ENCODE assay signal across 8 cellular contexts in genomic region chr13:91398413-91399188, GRCh38. TPM values are rescaled to one million over a fixed set of nuclear protein-coding genes. Genes with fewer than 3 reads are reported as not detected.
DNase-seq lines count a peak whose midpoint lies in the region; ATAC-seq, FAIRE-seq and TF ChIP-seq lines count a peak whose summit lies in the region.

Gene GPC5 (plus strand): TSS chr13:91398621.

- H3K27ac ChIP-seq in A549: no peak within 1 kb of the TSS

- FAIRE-seq in A549 (lab: Jason Lieb, UNC): no peak

- ATAC-seq in A549 (peak; percentile 91 to 98), GM18868 (IDR thresholded peaks at IDR 0.05; ENCODE audit: unreplicated experiment) (peak; percentile 83), HG03064 (IDR thresholded peaks at IDR 0.05; ENCODE audit: low read depth, unreplicated experiment) (peak; percentile 91)

- DNase-seq in A549 (ENCODE audit: low read depth in 1 of 2, low spot score in 1 of 2) (peak; percentile 29 to 44), NCI-H345 (lab: John Stamatoyannopoulos, UW) (peak; percentile 62), ecto neural progenitor cell (ENCODE audit: low spot score) (peak; percentile 91), lung microvascular endothelial cell (ENCODE audit: low read depth in 2 of 2) (peak; percentile 60 to 66)
- peak; percentile 59 to 69 for DNase-seq in activated CD4-positive, alpha-beta T cell treated with anti-CD3 and anti-CD28 coated beads, Interleukin-2, amount 50 U/mL, for 24 hours (ENCODE audit: low read depth in 1 of 2, low spot score in 1 of 2)
- peak; percentile 63 for DNase-seq in stimulated activated CD8-positive, alpha-beta memory T cell treated with anti-CD3 and anti-CD28 coated beads, Interleukin-12 subunit alpha, Interleukin-12 subunit beta, amount 100 ng/mL, for 1 hour (ENCODE audit: low read depth)

- no peak for TF ChIP-seq POLR2A in A549 (IDR thresholded peaks at IDR 0.05; ENCODE audit: low read length)

- 6% methylated on average over 12 of the region's 76 CpGs for WGBS in A549 (ENCODE audit: missing lambda C conversion rate)

- H3K4me1 ChIP-seq in A549: peaks cover 3% of the 10 kb centered on the region; the same call in 1 of the 3 replicates

- H3K4me3 ChIP-seq in A549: peak within 1 kb of the TSS; percentile 50

- H3K4me2 ChIP-seq in A549: peak within 1 kb of the TSS; percentile 88

- TF ChIP-seq EP300 in A549 (IDR thresholded peaks at IDR 0.05): no peak

- POLR2A ChIA-PET in A549 (lab: Yijun Ruan, JAX): no interaction called here

- TF ChIP-seq CTCF in A549 (IDR thresholded peaks at IDR 0.05): no peak

- TF ChIP-seq RAD21 in A549 (conservative IDR thresholded peaks at IDR 0.05 in 1 of 2, IDR thresholded peaks at IDR 0.05 in 1 of 2): no peak

- no peaks in the 10 kb centered on the region for H3K9me3 ChIP-seq in A549

- CTCF ChIA-PET in A549 (lab: Yijun Ruan, JAX): interaction anchor here (0.6 kb wide), 1 partner anchor 26 kb away, joined by 3 read pairs; no protein-coding TSS in a partner anchor

TF ChIP-seq in A549, 52 proteins besides CTCF, POLR2A, EP300 and RAD21:
- no peak for TF ChIP-seq TFCP2L1 (CRISPR knock-in tag; IDR thresholded peaks at IDR 0.05)
- 0 out of 2 replicates have a peak, but pooled peaks have one; percentile 14 for TF ChIP-seq RNF2 (IDR thresholded peaks at IDR 0.05; ENCODE audit: borderline replicate concordance, low read depth)
TF ChIP-seq in A549: peak in this region for 1.

RNA-seq across cellular contexts. Expression of gene GPC5, which starts in this region (rescaled TPM):
- polyA plus RNA-seq in A549 (2011; rRNA removed) (not detected in 2 replicates), A549 (2017; fragmentation: RNase III; extraction: RNeasy Plus Mini Kit Qiagen cat#74134 plus additional on column Dnase treatment) (not detected in 3 replicates)
- not detected in 2 replicates for polyA plus RNA-seq in A549 (2012; cell fraction: cytosol; rRNA removed)
- not detected in 2 replicates for polyA plus RNA-seq in A549 (2012; cell fraction: nucleus; rRNA removed)
- polyA minus RNA-seq in A549 (2011; rRNA and poly(A)+ RNA removed): not detected in 2 replicates
- total RNA-seq in lung microvascular endothelial cell: 0.79 and 1.1 TPM in 2 replicates

Comparison
In these comparisons a context has a peak if more than half of its experiments do, and no peak if none do; other contexts are left out.
1. Peak in DNase-seq, ATAC-seq, H3K4me3 ChIP-seq and H3K4me2 ChIP-seq in A549; RNA of the gene not detected or under 1 TPM.
2. DNase-seq: peak in every context shown above with its lines; median percentile 91 in ecto neural progenitor cell; 64 in activated CD4-positive, alpha-beta T cell treated with anti-CD3 and anti-CD28 coated beads, Interleukin-2, amount 50 U/mL, for 24 hours; 63 in lung microvascular endothelial cell; 63 in stimulated activated CD8-positive, alpha-beta memory T cell treated with anti-CD3 and anti-CD28 coated beads, Interleukin-12 subunit alpha, Interleukin-12 subunit beta, amount 100 ng/mL, for 1 hour; 62 in NCI-H345; 36 in A549.